In the genomic region with DNA sequence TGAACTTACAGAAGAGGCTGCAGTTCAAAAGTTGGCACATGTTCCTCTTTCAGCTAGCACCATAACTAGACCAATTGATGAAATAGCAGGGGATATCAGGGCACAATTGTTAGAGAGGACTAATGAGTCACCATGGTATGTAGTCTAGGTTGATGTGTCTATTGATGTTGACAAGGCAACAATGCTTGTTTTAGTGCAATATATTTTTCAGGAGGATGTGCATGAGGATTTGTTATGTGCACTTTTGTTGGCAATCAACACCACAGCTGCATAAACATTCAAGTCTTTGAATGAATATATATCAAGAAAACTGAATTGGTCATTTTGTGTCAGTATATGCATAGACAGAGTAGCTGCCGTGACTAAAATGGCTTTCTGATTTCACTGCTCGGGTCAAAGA, we compare ENCODE assay signal across 24 cellular contexts.
"Had no signal": no experiment of that assay in that cellular context is flagged by ENCODE, and none has a peak within 500 bp of the region (broad histone marks: within the 10 kb centered on the region; RNA-seq: fewer than 3 reads in every experiment).

No MANE protein-coding gene starts in this region.

- H3K27me3 ChIP-seq: left lung, ovary, right atrium auricular region, right lobe of liver, tibial nerve, vagina had no signal

- H3K36me3 ChIP-seq: left lung, lower lobe of right lung, ovary, right atrium auricular region, right lobe of liver, tibial nerve, vagina had no signal

- H3K4me1 ChIP-seq: left lung, lower lobe of right lung, right atrium auricular region, right lobe of liver, tibial nerve, vagina had no signal

- DNase-seq: immature natural killer cell; kidney; left colon; left lung; lower lobe of right lung; mammary epithelial cell; mesenchymal stem cell; naive B cell; natural killer cell; ovary; right lobe of liver; stimulated activated CD4-positive, alpha-beta T cell treated with anti-CD3 and anti-CD28 coated beads, Interleukin-1b, Interleukin-23, amount 100 ng/mL, for 48 hours; stimulated activated CD4-positive, alpha-beta T cell treated with anti-CD3 and anti-CD28 coated beads, Interleukin-2, amount 100 ng/mL, for 48 hours; stimulated activated CD4-positive, alpha-beta T cell treated with anti-CD3 and anti-CD28 coated beads, Interleukin-4, amount 100 ng/mL, for 4 hours; stimulated activated CD8-positive, alpha-beta memory T cell treated with anti-CD3 and anti-CD28 coated beads, Interleukin-4, amount 100 ng/mL, for 48 hours; stimulated activated naive CD4-positive, alpha-beta T cell treated with Interleukin-2 at 50 U/mL for 16 hours; stimulated activated naive CD8-positive, alpha-beta T cell treated with anti-CD3 and anti-CD28 coated beads, Interleukin-15, amount 100 ng/mL, for 72 hours; substantia nigra had no signal

- FAIRE-seq: islet of Langerhans, kidney had no signal

- H3K9me3 ChIP-seq: left lung, lower lobe of right lung, ovary, right atrium auricular region, right lobe of liver, tibial nerve, vagina had no signal

- ATAC-seq: left colon; left lung; natural killer cell; right lobe of liver; stimulated activated memory B cell treated with anti-CD40 and anti-IgM and Interleukin-4, amounts not matched to agents 10 μg/mL and 1 μg/mL and 100 μg/mL, for 72 hours; stimulated activated naive CD8-positive, alpha-beta T cell treated with anti-CD3 and anti-CD28 coated beads, Interleukin-15, amount 100 ng/mL, for 72 hours had no signal

- H3K27ac ChIP-seq: left lung, lower lobe of right lung, ovary, right atrium auricular region, right lobe of liver, tibial nerve, vagina had no signal

- H3K4me3 ChIP-seq: left lung, lower lobe of right lung, ovary, right atrium auricular region, right lobe of liver, smooth muscle cell, tibial nerve, vagina had no signal
